9 cellular contexts compared by ENCODE assay signal in the genomic region with DNA sequence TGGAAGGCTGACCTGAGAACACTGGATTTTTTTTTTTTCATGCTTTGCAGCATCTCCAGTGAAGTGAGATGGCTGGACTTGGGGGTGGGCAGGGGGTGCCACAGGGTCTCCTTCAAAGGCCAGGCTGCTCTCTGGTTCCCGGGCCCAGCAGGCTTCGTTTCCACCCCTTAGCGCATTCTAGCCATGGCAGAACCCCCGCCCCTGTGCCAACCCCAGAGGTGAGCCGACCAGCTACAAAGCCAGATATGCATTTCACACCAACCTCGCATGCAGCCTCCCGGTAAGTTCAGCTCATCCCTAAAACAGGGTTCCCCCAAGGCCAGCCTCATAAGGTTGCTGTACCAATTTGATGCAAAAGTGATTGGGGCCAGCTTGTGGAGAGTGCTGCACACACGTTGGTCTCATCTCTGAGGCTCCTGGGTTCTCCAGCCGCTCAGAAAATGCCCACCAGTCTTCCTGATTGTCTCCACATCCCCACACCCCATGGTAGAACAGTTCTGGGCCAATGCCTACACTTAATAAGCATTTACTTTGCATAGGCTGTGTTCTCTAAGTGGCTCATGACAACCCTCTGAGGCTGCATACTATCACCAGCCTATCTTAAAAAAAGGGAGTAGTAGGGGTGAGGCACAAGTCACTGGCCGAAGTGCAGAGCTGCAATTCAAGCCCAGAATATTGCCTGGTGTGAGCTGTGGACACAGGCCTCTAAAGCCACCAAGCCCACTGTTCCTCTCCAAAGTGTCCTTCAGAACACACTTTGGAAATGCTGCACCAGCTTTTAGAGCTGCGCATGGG. TPM values are rescaled to one million over a fixed set of nuclear protein-coding genes. Genes with fewer than 3 reads are reported as not detected.
DNase-seq lines count a peak whose midpoint lies in the region; ATAC-seq and TF ChIP-seq lines count a peak whose summit lies in the region.
"Had no signal": no experiment of that assay in that cellular context is flagged by ENCODE, and none has a peak within 500 bp of the region (broad histone marks: within the 10 kb centered on the region; RNA-seq: fewer than 3 reads in every experiment).

No MANE protein-coding gene starts in this region.

- H3K36me3 ChIP-seq in CD8-positive, alpha-beta T cell (ENCODE audit: insufficient read depth, low read length) = no peaks in the 10 kb centered on the region
- H3K36me3 ChIP-seq in adrenal gland (replicated peaks in 1 of 2) = no peaks in the 10 kb centered on the region

- peak overlapping the region; percentile 53 for H3K27ac Mint-ChIP-seq in CD8-positive, alpha-beta T cell
- H3K27ac Mint-ChIP-seq in central memory CD8-positive, alpha-beta T cell (ENCODE audit: low read depth) = peak overlapping the region; percentile 95
- H3K27ac Mint-ChIP-seq in natural killer cell treated with Interleukin-12 subunit alpha and Interleukin-12 subunit beta and Interleukin-15 and Interleukin-18, amount 100 ng/mL, for 72 hours = peak overlapping the region; percentile 93 to 96

- intact Hi-C loops in CD8-positive, alpha-beta T cell (cut with DNase I, micrococcal nuclease) = loop anchor here (1.0 to 10.0 kb wide), 4 partner anchors 14 to 487 kb away; no protein-coding TSS in a partner anchor
- intact Hi-C loops in adrenal gland (cut with DNase I) = no loop called here

- CTCF ChIA-PET in CD8-positive, alpha-beta T cell (lab: Charles Lee) = interaction anchor here (0.7 to 2.3 kb wide), 2 partner anchors 10 to 13 kb away, joined by 3 to 6 read pairs; no protein-coding TSS in a partner anchor

- no peak for DNase-seq in CD8-positive, alpha-beta T cell
- no peak for DNase-seq in central memory CD8-positive, alpha-beta T cell (ENCODE audit: low spot score in 2 of 2)
- DNase-seq in natural killer cell treated with Interleukin-12 subunit alpha and Interleukin-12 subunit beta and Interleukin-15 and Interleukin-18, amount 100 ng/mL, for 72 hours (ENCODE audit: low spot score) = no peak
- DNase-seq in GOT3 (lab: John Stamatoyannopoulos, UW) (no peak), NCI-H345 (lab: John Stamatoyannopoulos, UW) (no peak), adrenal gland (no peak)

- no peaks in the 10 kb centered on the region for H3K9me3 Mint-ChIP-seq in CD8-positive, alpha-beta T cell
- H3K9me3 Mint-ChIP-seq in central memory CD8-positive, alpha-beta T cell = no peaks in the 10 kb centered on the region
- H3K9me3 Mint-ChIP-seq in natural killer cell treated with Interleukin-12 subunit alpha and Interleukin-12 subunit beta and Interleukin-15 and Interleukin-18, amount 100 ng/mL, for 72 hours = no peaks in the 10 kb centered on the region
- H3K9me3 Mint-ChIP-seq: stimulated activated naive CD8-positive, alpha-beta T cell treated with anti-CD3 and anti-CD28 coated beads, Interleukin-15, Interleukin-2, amounts not matched to agents 100 ng/mL and 50 ng/mL, for 24 hours had no signal

- peaks cover 67% of the 10 kb centered on the region for H3K4me1 ChIP-seq in CD8-positive, alpha-beta T cell (ENCODE audit: insufficient read depth, low read length)
- peaks cover 94 to 95% of the 10 kb centered on the region in 2 donors for H3K4me1 ChIP-seq in adrenal gland (replicated peaks in 1 of 2)

- H3K27me3 Mint-ChIP-seq in CD8-positive, alpha-beta T cell (ENCODE audit: low read depth) = no peaks in the 10 kb centered on the region
- H3K27me3 Mint-ChIP-seq in central memory CD8-positive, alpha-beta T cell = no peaks in the 10 kb centered on the region
- no peaks in the 10 kb centered on the region for H3K27me3 Mint-ChIP-seq in natural killer cell treated with Interleukin-12 subunit alpha and Interleukin-12 subunit beta and Interleukin-15 and Interleukin-18, amount 100 ng/mL, for 72 hours
- H3K27me3 Mint-ChIP-seq: stimulated activated naive CD8-positive, alpha-beta T cell treated with anti-CD3 and anti-CD28 coated beads, Interleukin-15, Interleukin-2, amounts not matched to agents 100 ng/mL and 50 ng/mL, for 24 hours had no signal

- peaks cover 93% of the 10 kb centered on the region for H3K4me1 Mint-ChIP-seq in CD8-positive, alpha-beta T cell (ENCODE audit: low read depth)
- peaks cover 88% of the 10 kb centered on the region for H3K4me1 Mint-ChIP-seq in central memory CD8-positive, alpha-beta T cell
- H3K4me1 Mint-ChIP-seq in natural killer cell treated with Interleukin-12 subunit alpha and Interleukin-12 subunit beta and Interleukin-15 and Interleukin-18, amount 100 ng/mL, for 72 hours (ENCODE audit: low read depth in 2 of 2) = peaks cover 87 to 98% of the 10 kb centered on the region in 2 donors

- POLR2A ChIA-PET in CD8-positive, alpha-beta T cell (lab: Charles Lee) = interaction anchor here (2.4 kb wide), 1 partner anchor 13 kb away, joined by 8 read pairs; no protein-coding TSS in a partner anchor

- WGBS in adrenal gland, 4 donors = 75 to 87% (median 79%) methylated on average over 7 to 11 of the region's 11 CpGs

- no peak for TF ChIP-seq POLR2A in adrenal gland (IDR thresholded peaks at IDR 0.05)

- no peaks in the 10 kb centered on the region for H3K27me3 ChIP-seq in CD8-positive, alpha-beta T cell (ENCODE audit: insufficient read depth, low read length)
- H3K27me3 ChIP-seq in adrenal gland = no peaks in the 10 kb centered on the region

- no peak overlapping the region for H3K27ac ChIP-seq in CD8-positive, alpha-beta T cell (ENCODE audit: low read depth, low read length)
- peak overlapping the region in 2 of 5 donors; percentile 49 to 67 for H3K27ac ChIP-seq in adrenal gland

- no peak for TF ChIP-seq CTCF in CD8-positive, alpha-beta T cell (IDR thresholded peaks at IDR 0.05)
- no peak for TF ChIP-seq CTCF in adrenal gland (IDR thresholded peaks at IDR 0.05)

- no peak overlapping the region for H3K4me3 Mint-ChIP-seq in CD8-positive, alpha-beta T cell
- peak overlapping the region; percentile 19 for H3K4me3 Mint-ChIP-seq in central memory CD8-positive, alpha-beta T cell
- peak overlapping the region; percentile 80 for H3K4me3 Mint-ChIP-seq in natural killer cell treated with Interleukin-12 subunit alpha and Interleukin-12 subunit beta and Interleukin-15 and Interleukin-18, amount 100 ng/mL, for 72 hours

- no peak for ATAC-seq in CD8-positive, alpha-beta T cell
- ATAC-seq in HG03520 (IDR thresholded peaks at IDR 0.05; ENCODE audit: unreplicated experiment) = peak; percentile 40
- ATAC-seq in central memory CD8-positive, alpha-beta T cell (replicated peaks; ENCODE audit: extremely low read depth, poor library complexity, severe bottlenecking) = no peak
- no peak for ATAC-seq in natural killer cell treated with Interleukin-12 subunit alpha and Interleukin-12 subunit beta and Interleukin-15 and Interleukin-18, amount 100 ng/mL, for 72 hours
- no peak for ATAC-seq in GM19324 (IDR thresholded peaks at IDR 0.05; ENCODE audit: low FRiP score, unreplicated experiment)

- no peaks in the 10 kb centered on the region for H3K9me3 ChIP-seq in CD8-positive, alpha-beta T cell (ENCODE audit: low read length)
- no peaks in the 10 kb centered on the region for H3K9me3 ChIP-seq in adrenal gland (replicated peaks in 1 of 3)

- H3K4me3 ChIP-seq in CD8-positive, alpha-beta T cell (ENCODE audit: low read depth, low read length) = no peak overlapping the region
- no peak overlapping the region for H3K4me3 ChIP-seq in adrenal gland

- H3K36me3 Mint-ChIP-seq in CD8-positive, alpha-beta T cell = peaks cover 12% of the 10 kb centered on the region
- peaks cover 58% of the 10 kb centered on the region for H3K36me3 Mint-ChIP-seq in central memory CD8-positive, alpha-beta T cell (ENCODE audit: insufficient read depth)
- H3K36me3 Mint-ChIP-seq in natural killer cell treated with Interleukin-12 subunit alpha and Interleukin-12 subunit beta and Interleukin-15 and Interleukin-18, amount 100 ng/mL, for 72 hours = no peaks in the 10 kb centered on the region

RNA-seq across cellular contexts. Expression of a gene that starts 23.3 kb away (rescaled TPM):
- 100 to 1,000 TPM; 227 to 236 TPM for total RNA-seq in CD8-positive, alpha-beta T cell
- 10 to 100 TPM; 49.1 to 85.8 TPM for total RNA-seq in natural killer cell treated with Interleukin-12 subunit alpha and Interleukin-12 subunit beta and Interleukin-15 and Interleukin-18, amount 100 ng/mL, for 72 hours
- 10 to 100 TPM; 14.5 to 68.3 (median 25.5) TPM for total RNA-seq in adrenal gland
- 10 to 100 TPM in 1 of 3 donors, 1 to 10 TPM in 2; 6.1 to 12.6 (median 8.2) TPM for polyA plus RNA-seq in adrenal gland

Comparison
In these comparisons a context has a peak if more than half of its experiments do, and no peak if none do; other contexts are left out.
1. intact Hi-C loops: an anchor here in CD8-positive, alpha-beta T cell (1.0 to 10.0 kb wide); none called in adrenal gland.